ENCODE assay signal across 1 cellular context in the genomic region with DNA sequence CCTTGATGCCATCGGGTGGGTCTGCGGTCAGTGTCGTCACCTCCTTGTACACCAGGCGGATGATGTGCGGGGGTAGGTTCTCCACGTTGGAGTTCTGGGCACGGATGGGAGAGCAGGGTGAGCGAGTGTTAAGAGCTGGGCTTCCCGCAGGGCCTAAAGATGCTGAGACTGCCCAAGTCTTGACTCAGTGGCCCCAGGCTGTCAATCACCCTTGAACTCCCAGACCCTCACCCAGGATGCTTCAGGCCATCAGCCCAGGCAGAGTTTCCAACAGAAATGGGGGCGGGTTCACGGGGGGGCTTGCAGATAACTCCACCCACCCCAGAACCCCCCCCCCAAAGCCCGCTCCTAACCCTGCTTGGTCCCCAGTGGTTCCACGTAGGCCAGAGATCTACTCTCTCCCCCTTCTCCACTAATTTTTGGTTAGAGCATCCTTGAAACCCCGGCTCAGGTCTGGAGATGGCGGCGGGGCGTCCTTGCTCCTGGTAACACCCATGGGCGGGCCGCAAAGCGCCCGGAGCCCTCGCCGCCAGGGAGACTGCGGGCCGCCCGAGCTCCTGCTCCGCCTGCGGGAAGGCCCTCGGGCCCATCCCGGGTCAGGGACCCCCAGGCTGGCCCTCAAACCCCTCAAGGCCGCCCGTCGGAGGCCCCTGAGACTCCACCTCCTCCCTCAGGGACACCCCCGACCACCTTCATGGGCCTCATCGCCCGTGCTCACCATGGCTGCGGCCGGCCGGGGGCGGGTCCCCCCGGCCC.
TF ChIP-seq lines count a peak whose summit lies in the region.

No MANE protein-coding gene starts in this region.

TF ChIP-seq in K562, 482 proteins besides CTCF, POLR2A, EP300 and RAD21 (continued from another document and continues in another):
- TF ChIP-seq, protein P1, sequence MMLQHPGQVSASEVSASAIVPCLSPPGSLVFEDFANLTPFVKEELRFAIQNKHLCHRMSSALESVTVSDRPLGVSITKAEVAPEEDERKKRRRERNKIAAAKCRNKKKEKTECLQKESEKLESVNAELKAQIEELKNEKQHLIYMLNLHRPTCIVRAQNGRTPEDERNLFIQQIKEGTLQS (IDR thresholded peaks at IDR 0.05): peak; percentile 38; the same call in 1 of the 2 replicates
- TF ChIP-seq, protein P1 (CRISPR knock-in tag; conservative IDR thresholded peaks at IDR 0.05): no peak
- TF ChIP-seq L3MBTL2 (IDR thresholded peaks at IDR 0.05) (no peak), FOXJ2 (tag; IDR thresholded peaks at IDR 0.05) (no peak), ZNF57 (CRISPR knock-in tag; IDR thresholded peaks at IDR 0.05) (no peak), GABPA (tag; conservative IDR thresholded peaks at IDR 0.05; ENCODE audit: low read depth) (no peak), ZNF444 (CRISPR knock-in tag; IDR thresholded peaks at IDR 0.05) (no peak), ASH1L (IDR thresholded peaks at IDR 0.05; ENCODE audit: borderline replicate concordance, low read depth, partially characterized antibody) (no peak), PTBP1 (IDR thresholded peaks at IDR 0.05; ENCODE audit: low read depth, low read length) (0 out of 2 replicates have a peak, but pooled peaks have one; percentile 31), ZNF217 (CRISPR knock-in tag; IDR thresholded peaks at IDR 0.05) (no peak), ETV1 (tag; conservative IDR thresholded peaks at IDR 0.05; ENCODE audit: low read depth) (no peak), ZNF263 (CRISPR knock-in tag; IDR thresholded peaks at IDR 0.05; ENCODE audit: borderline replicate concordance) (no peak), NUFIP1 (IDR thresholded peaks at IDR 0.05; ENCODE audit: partially characterized antibody) (no peak), PRMT5 (CRISPR knock-in tag; IDR thresholded peaks at IDR 0.05) (no peak), TGIF2 (CRISPR knock-in tag; IDR thresholded peaks at IDR 0.05) (no peak), NCOA2 (IDR thresholded peaks at IDR 0.05; ENCODE audit: partially characterized antibody in 2 of 2) (no peak), ZNF707 (CRISPR knock-in tag; conservative IDR thresholded peaks at IDR 0.05) (no peak), NONO (IDR thresholded peaks at IDR 0.05; ENCODE audit: low read depth in 2 of 2, low read length in 1 of 2) (no peak), ELF4 (CRISPR knock-in tag; IDR thresholded peaks at IDR 0.05) (0 out of 2 replicates have a peak, but pooled peaks have one; percentile 13), NR2C2 (CRISPR knock-in tag; IDR thresholded peaks at IDR 0.05) (0 out of 2 replicates have a peak, but pooled peaks have one; percentile 22), NR2C2 (tag; IDR thresholded peaks at IDR 0.05) (no peak), KHSRP (IDR thresholded peaks at IDR 0.05) (no peak), ZNF12 (CRISPR knock-in tag; IDR thresholded peaks at IDR 0.05) (no peak), HMG20B (CRISPR knock-in tag; IDR thresholded peaks at IDR 0.05) (no peak), RBFOX2 (IDR thresholded peaks at IDR 0.05; ENCODE audit: low read depth, low read length) (peak; percentile 98; the same call in 1 of the 2 replicates), KLF10 (CRISPR knock-in tag; IDR thresholded peaks at IDR 0.05) (no peak), CBX8 (IDR thresholded peaks at IDR 0.05; ENCODE audit: borderline replicate concordance, extremely low read depth, low read depth, low read length, poor library complexity, severe bottlenecking) (no peak), CCNT2 (IDR thresholded peaks at IDR 0.05; ENCODE audit: borderline replicate concordance, extremely low read depth, insufficient read length, low read depth, low read length) (peak; percentile 35), WHSC1 (IDR thresholded peaks at IDR 0.05; ENCODE audit: low read length) (no peak), MYBL2 (IDR thresholded peaks at IDR 0.05; ENCODE audit: low read depth) (no peak), MYBL2 (CRISPR knock-in tag; IDR thresholded peaks at IDR 0.05; ENCODE audit: borderline replicate concordance) (no peak), FIP1L1 (IDR thresholded peaks at IDR 0.05; ENCODE audit: low read depth, low read length, poor library complexity, severe bottlenecking) (no peak), ZNF589 (CRISPR knock-in tag; IDR thresholded peaks at IDR 0.05; ENCODE audit: low read depth) (no peak), EGR1 (conservative IDR thresholded peaks at IDR 0.05) (no peak), SREBF1 (IDR thresholded peaks at IDR 0.05; ENCODE audit: borderline replicate concordance, low read depth, low read length) (no peak), ZNF436 (CRISPR knock-in tag; IDR thresholded peaks at IDR 0.05) (no peak), ZNF75A (CRISPR knock-in tag; IDR thresholded peaks at IDR 0.05) (no peak), ZNF347 (CRISPR knock-in tag; IDR thresholded peaks at IDR 0.05; ENCODE audit: low read depth) (no peak), NR4A1 (CRISPR knock-in tag; IDR thresholded peaks at IDR 0.05) (no peak), NR4A1 (tag; IDR thresholded peaks at IDR 0.05) (no peak)
- TF ChIP-seq, protein P2, sequence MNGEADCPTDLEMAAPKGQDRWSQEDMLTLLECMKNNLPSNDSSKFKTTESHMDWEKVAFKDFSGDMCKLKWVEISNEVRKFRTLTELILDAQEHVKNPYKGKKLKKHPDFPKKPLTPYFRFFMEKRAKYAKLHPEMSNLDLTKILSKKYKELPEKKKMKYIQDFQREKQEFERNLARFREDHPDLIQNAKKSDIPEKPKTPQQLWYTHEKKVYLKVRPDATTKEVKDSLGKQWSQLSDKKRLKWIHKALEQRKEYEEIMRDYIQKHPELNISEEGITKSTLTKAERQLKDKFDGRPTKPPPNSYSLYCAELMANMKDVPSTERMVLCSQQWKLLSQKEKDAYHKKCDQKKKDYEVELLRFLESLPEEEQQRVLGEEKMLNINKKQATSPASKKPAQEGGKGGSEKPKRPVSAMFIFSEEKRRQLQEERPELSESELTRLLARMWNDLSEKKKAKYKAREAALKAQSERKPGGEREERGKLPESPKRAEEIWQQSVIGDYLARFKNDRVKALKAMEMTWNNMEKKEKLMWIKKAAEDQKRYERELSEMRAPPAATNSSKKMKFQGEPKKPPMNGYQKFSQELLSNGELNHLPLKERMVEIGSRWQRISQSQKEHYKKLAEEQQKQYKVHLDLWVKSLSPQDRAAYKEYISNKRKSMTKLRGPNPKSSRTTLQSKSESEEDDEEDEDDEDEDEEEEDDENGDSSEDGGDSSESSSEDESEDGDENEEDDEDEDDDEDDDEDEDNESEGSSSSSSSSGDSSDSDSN (IDR thresholded peaks at IDR 0.05; ENCODE audit: borderline replicate concordance in 1 of 2, low read depth in 2 of 2, low read length in 2 of 2): no peak
- TF ChIP-seq, protein P3, sequence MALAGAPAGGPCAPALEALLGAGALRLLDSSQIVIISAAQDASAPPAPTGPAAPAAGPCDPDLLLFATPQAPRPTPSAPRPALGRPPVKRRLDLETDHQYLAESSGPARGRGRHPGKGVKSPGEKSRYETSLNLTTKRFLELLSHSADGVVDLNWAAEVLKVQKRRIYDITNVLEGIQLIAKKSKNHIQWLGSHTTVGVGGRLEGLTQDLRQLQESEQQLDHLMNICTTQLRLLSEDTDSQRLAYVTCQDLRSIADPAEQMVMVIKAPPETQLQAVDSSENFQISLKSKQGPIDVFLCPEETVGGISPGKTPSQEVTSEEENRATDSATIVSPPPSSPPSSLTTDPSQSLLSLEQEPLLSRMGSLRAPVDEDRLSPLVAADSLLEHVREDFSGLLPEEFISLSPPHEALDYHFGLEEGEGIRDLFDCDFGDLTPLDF (CRISPR knock-in tag; IDR thresholded peaks at IDR 0.05): 0 out of 2 replicates have a peak, but pooled peaks have one; percentile 20
- TF ChIP-seq, protein P4, sequence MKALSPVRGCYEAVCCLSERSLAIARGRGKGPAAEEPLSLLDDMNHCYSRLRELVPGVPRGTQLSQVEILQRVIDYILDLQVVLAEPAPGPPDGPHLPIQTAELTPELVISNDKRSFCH (CRISPR knock-in tag; IDR thresholded peaks at IDR 0.05): no peak
- TF ChIP-seq, protein P4 (tag; IDR thresholded peaks at IDR 0.05): no peak
- TF ChIP-seq, protein P5, sequence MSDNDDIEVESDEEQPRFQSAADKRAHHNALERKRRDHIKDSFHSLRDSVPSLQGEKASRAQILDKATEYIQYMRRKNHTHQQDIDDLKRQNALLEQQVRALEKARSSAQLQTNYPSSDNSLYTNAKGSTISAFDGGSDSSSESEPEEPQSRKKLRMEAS (CRISPR knock-in tag; IDR thresholded peaks at IDR 0.05): no peak
- TF ChIP-seq, protein P6, sequence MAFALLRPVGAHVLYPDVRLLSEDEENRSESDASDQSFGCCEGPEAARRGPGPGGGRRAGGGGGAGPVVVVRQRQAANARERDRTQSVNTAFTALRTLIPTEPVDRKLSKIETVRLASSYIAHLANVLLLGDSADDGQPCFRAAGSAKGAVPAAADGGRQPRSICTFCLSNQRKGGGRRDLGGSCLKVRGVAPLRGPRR (CRISPR knock-in tag; IDR thresholded peaks at IDR 0.05): no peak
- TF ChIP-seq, protein P7, sequence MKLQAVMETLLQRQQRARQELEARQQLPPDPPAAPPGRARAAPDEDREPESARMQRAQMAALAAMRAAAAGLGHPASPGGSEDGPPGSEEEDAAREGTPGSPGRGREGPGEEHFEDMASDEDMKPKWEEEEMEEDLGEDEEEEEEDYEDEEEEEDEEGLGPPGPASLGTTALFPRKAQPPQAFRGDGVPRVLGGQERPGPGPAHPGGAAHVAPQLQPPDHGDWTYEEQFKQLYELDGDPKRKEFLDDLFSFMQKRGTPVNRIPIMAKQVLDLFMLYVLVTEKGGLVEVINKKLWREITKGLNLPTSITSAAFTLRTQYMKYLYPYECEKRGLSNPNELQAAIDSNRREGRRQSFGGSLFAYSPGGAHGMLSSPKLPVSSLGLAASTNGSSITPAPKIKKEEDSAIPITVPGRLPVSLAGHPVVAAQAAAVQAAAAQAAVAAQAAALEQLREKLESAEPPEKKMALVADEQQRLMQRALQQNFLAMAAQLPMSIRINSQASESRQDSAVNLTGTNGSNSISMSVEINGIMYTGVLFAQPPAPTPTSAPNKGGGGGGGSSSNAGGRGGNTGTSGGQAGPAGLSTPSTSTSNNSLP (IDR thresholded peaks at IDR 0.05; ENCODE audit: borderline replicate concordance, low read depth, low read length): no peak
- TF ChIP-seq, protein P8, sequence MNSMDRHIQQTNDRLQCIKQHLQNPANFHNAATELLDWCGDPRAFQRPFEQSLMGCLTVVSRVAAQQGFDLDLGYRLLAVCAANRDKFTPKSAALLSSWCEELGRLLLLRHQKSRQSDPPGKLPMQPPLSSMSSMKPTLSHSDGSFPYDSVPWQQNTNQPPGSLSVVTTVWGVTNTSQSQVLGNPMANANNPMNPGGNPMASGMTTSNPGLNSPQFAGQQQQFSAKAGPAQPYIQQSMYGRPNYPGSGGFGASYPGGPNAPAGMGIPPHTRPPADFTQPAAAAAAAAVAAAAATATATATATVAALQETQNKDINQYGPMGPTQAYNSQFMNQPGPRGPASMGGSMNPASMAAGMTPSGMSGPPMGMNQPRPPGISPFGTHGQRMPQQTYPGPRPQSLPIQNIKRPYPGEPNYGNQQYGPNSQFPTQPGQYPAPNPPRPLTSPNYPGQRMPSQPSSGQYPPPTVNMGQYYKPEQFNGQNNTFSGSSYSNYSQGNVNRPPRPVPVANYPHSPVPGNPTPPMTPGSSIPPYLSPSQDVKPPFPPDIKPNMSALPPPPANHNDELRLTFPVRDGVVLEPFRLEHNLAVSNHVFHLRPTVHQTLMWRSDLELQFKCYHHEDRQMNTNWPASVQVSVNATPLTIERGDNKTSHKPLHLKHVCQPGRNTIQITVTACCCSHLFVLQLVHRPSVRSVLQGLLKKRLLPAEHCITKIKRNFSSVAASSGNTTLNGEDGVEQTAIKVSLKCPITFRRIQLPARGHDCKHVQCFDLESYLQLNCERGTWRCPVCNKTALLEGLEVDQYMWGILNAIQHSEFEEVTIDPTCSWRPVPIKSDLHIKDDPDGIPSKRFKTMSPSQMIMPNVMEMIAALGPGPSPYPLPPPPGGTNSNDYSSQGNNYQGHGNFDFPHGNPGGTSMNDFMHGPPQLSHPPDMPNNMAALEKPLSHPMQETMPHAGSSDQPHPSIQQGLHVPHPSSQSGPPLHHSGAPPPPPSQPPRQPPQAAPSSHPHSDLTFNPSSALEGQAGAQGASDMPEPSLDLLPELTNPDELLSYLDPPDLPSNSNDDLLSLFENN (IDR thresholded peaks at IDR 0.05; ENCODE audit: low read depth in 2 of 2, low read length in 2 of 2): no peak
- TF ChIP-seq, protein P9, sequence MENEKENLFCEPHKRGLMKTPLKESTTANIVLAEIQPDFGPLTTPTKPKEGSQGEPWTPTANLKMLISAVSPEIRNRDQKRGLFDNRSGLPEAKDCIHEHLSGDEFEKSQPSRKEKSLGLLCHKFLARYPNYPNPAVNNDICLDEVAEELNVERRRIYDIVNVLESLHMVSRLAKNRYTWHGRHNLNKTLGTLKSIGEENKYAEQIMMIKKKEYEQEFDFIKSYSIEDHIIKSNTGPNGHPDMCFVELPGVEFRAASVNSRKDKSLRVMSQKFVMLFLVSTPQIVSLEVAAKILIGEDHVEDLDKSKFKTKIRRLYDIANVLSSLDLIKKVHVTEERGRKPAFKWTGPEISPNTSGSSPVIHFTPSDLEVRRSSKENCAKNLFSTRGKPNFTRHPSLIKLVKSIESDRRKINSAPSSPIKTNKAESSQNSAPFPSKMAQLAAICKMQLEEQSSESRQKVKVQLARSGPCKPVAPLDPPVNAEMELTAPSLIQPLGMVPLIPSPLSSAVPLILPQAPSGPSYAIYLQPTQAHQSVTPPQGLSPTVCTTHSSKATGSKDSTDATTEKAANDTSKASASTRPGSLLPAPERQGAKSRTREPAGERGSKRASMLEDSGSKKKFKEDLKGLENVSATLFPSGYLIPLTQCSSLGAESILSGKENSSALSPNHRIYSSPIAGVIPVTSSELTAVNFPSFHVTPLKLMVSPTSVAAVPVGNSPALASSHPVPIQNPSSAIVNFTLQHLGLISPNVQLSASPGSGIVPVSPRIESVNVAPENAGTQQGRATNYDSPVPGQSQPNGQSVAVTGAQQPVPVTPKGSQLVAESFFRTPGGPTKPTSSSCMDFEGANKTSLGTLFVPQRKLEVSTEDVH (IDR thresholded peaks at IDR 0.05; ENCODE audit: low read depth, partially characterized antibody): no peak
- TF ChIP-seq, protein P10, sequence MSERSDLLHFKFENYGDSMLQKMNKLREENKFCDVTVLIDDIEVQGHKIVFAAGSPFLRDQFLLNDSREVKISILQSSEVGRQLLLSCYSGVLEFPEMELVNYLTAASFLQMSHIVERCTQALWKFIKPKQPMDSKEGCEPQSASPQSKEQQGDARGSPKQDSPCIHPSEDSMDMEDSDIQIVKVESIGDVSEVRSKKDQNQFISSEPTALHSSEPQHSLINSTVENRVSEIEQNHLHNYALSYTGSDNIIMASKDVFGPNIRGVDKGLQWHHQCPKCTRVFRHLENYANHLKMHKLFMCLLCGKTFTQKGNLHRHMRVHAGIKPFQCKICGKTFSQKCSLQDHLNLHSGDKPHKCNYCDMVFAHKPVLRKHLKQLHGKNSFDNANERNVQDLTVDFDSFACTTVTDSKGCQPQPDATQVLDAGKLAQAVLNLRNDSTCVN (CRISPR knock-in tag; IDR thresholded peaks at IDR 0.05): no peak
- TF ChIP-seq, protein P11, sequence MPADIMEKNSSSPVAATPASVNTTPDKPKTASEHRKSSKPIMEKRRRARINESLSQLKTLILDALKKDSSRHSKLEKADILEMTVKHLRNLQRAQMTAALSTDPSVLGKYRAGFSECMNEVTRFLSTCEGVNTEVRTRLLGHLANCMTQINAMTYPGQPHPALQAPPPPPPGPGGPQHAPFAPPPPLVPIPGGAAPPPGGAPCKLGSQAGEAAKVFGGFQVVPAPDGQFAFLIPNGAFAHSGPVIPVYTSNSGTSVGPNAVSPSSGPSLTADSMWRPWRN (IDR thresholded peaks at IDR 0.05; ENCODE audit: low read depth): no peak
